Comparison of ENCODE assay signal across 8 cellular contexts in genomic region chr5:74684900-74685851, GRCh38. TPM values are rescaled to one million over a fixed set of nuclear protein-coding genes. Genes with fewer than 3 reads are reported as not detected.
DNase-seq lines count a peak whose midpoint lies in the region; ATAC-seq and TF ChIP-seq lines count a peak whose summit lies in the region.

Gene HEXB (plus strand): TSS chr5:74685233. CDS start chr5:74685261, 28 bp downstream.

- WGBS in H9 (ENCODE audit: extremely low coverage, insufficient read length, low lambda C conversion rate) = no CpG with 5 or more reads among the region's 78 CpGs
- 3 to 16% (median 6%) methylated on average over 17 to 78 of the region's 78 CpGs for WGBS in adrenal gland, 4 donors
- WGBS in heart right ventricle, 2 donors = 4 to 5% methylated on average over 74 to 78 of the region's 78 CpGs

- H3K14ac ChIP-seq in H9 (ENCODE audit: insufficient read depth, low read length) = peak within 1 kb of the TSS; percentile 92

- H3K4me1 ChIP-seq in H9 (ENCODE audit: insufficient read depth, low read length) = peaks cover 5% of the 10 kb centered on the region; the same call in 1 of the 2 replicates
- H3K4me1 ChIP-seq in MM.1S (ENCODE audit: low read length) = peaks cover 12% of the 10 kb centered on the region
- H3K4me1 ChIP-seq in adrenal gland (replicated peaks in 1 of 2) = peaks cover 16% of the 10 kb centered on the region in 2 donors
- peaks cover 0 to 36% (median 23%) of the 10 kb centered on the region in 9 donors for H3K4me1 ChIP-seq in heart right ventricle

- H3K23ac ChIP-seq in H9 (ENCODE audit: insufficient read length, low read depth, low read length) = no peak within 1 kb of the TSS

- no peak within 1 kb of the TSS for H2BK20ac ChIP-seq in H9 (ENCODE audit: low read depth, low read length, poor library complexity, severe bottlenecking)

- peak within 1 kb of the TSS; percentile 61 for H2BK5ac ChIP-seq in H9 (ENCODE audit: insufficient read length, low read length)

- H3K36me3 ChIP-seq in MM.1S (replicated peaks; ENCODE audit: insufficient read depth, low read length) (no peaks in the 10 kb centered on the region), adrenal gland (replicated peaks in 1 of 2) (peaks cover 0 to 12% of the 10 kb centered on the region in 2 donors), heart right ventricle (peaks cover 0 to 20% (median 3%) of the 10 kb centered on the region in 9 donors)

- H3K36me3 Mint-ChIP-seq in H9 (ENCODE audit: insufficient read depth in 1 of 3, low read depth in 3 of 3) (peaks cover 0 to 4% (median 4%) of the 10 kb centered on the region in 3 experiments; a peak in 3 of 7 replicates), type B pancreatic cell (peaks cover 4% of the 10 kb centered on the region)

- H3K4me3 Mint-ChIP-seq in H9 (peak within 1 kb of the TSS; percentile 74 to 75), type B pancreatic cell (peak within 1 kb of the TSS; percentile 85)

- H3K4me2 ChIP-seq in H9 (ENCODE audit: insufficient read depth, insufficient read length, low read length) = peak within 1 kb of the TSS; percentile 69
- peak within 1 kb of the TSS; percentile 83 for H3K4me2 ChIP-seq in MM.1S (ENCODE audit: low read depth, low read length)

- TF ChIP-seq CTCF in GM10248 (IDR thresholded peaks at IDR 0.05; ENCODE audit: control extremely low read depth, extremely low read depth, low read depth, missing control alignments) (no peak), H9 (conservative IDR thresholded peaks at IDR 0.05) (peak; percentile 16; the same call in 1 of the 3 replicates), MM.1S (IDR thresholded peaks at IDR 0.05; ENCODE audit: low read length) (0 out of 2 replicates have a peak, but pooled peaks have one; percentile 5), adrenal gland (IDR thresholded peaks at IDR 0.05) (peak in 3 of 6 experiments; percentile 19 to 29 (median 25)), heart right ventricle (IDR thresholded peaks at IDR 0.05) (peak in 2 of 9 donors; percentile 2 to 14), type B pancreatic cell (conservative IDR thresholded peaks at IDR 0.05) (peak; percentile 30)

- H3K4me3 ChIP-seq in MM.1S (ENCODE audit: low read length) = peak within 1 kb of the TSS; percentile 73
- H3K4me3 ChIP-seq in adrenal gland = peak within 1 kb of the TSS; percentile 38 to 87 (median 70)
- peak within 1 kb of the TSS; percentile 77 to 97 (median 92) for H3K4me3 ChIP-seq in heart right ventricle

- H3K27ac ChIP-seq in H9 (ENCODE audit: insufficient read length, low read depth, low read length) = no peak within 1 kb of the TSS
- H3K27ac ChIP-seq in MM.1S (ENCODE audit: low read length) = peak within 1 kb of the TSS; percentile 67; the same call in 1 of the 2 replicates
- peak within 1 kb of the TSS in 4 of 5 donors; percentile 62 to 91 (median 75) for H3K27ac ChIP-seq in adrenal gland
- peak within 1 kb of the TSS; percentile 79 to 95 (median 88) for H3K27ac ChIP-seq in heart right ventricle

- H2BK15ac ChIP-seq in H9 (ENCODE audit: low read depth, low read length) = no peak within 1 kb of the TSS; the same call in 1 of the 2 replicates

- H3K27me3 ChIP-seq in H9 (ENCODE audit: insufficient read depth, low read length) = no peaks in the 10 kb centered on the region
- H3K27me3 ChIP-seq in MM.1S (replicated peaks; ENCODE audit: insufficient read depth, low read length) = no peaks in the 10 kb centered on the region
- H3K27me3 ChIP-seq in adrenal gland = no peaks in the 10 kb centered on the region
- no peaks in the 10 kb centered on the region for H3K27me3 ChIP-seq in heart right ventricle

- H4K8ac ChIP-seq in H9 (replicated peaks; ENCODE audit: insufficient read length, low read depth, low read length) = no peak within 1 kb of the TSS

- H3K9me3 ChIP-seq in H9 (ENCODE audit: control insufficient read depth, low read depth, low read length) = no peaks in the 10 kb centered on the region
- no peaks in the 10 kb centered on the region for H3K9me3 ChIP-seq in MM.1S (replicated peaks; ENCODE audit: insufficient read depth, low read length)
- H3K9me3 ChIP-seq in adrenal gland (replicated peaks in 1 of 3) = no peaks in the 10 kb centered on the region
- no peaks in the 10 kb centered on the region for H3K9me3 ChIP-seq in heart right ventricle

- peak within 1 kb of the TSS; percentile 61; the same call in 1 of the 2 replicates for H3K4ac ChIP-seq in H9 (ENCODE audit: low read depth, low read length)

- intact Hi-C loops in T-helper 1 cell treated with Interleukin-12 subunit alpha and Interleukin-12 subunit beta and Interleukin-4 antibody, amounts not matched to agents 30 ng/mL and 1 ng/mL, for 36 hours (cut with micrococcal nuclease) = loop anchor here (1.0 to 10.0 kb wide), 11 partner anchors 82 to 1870 kb away; partner anchors contain the start of genes ANKRA2, ANKRD31, CERT1 and FAM169A
- intact Hi-C loops in adrenal gland (cut with DNase I) = no loop called here
- intact Hi-C loops in heart right ventricle (cut with DNase I) = loop anchor here in 2 of 10 donors (5.0 to 10.0 kb wide), 3 partner anchors 80 to 1030 kb away; partner anchors contain the start of genes GFM2 (in 2 of the 2), NSA2 (in 2 of the 2) and POC5 (in 1 of the 2)
- intact Hi-C loops in posterior vena cava (cut with DNase I) = no loop called here

- H4K5ac ChIP-seq in H9 (ENCODE audit: insufficient read length, low read depth, low read length) = no peak within 1 kb of the TSS

- peaks cover 8% of the 10 kb centered on the region for H3K23me2 ChIP-seq in H9 (ENCODE audit: insufficient read length, low read depth, low read length, poor library complexity, severe bottlenecking)

- no peak within 1 kb of the TSS for H3T11ph ChIP-seq in H9 (ENCODE audit: low read length)

- H3K9me3 Mint-ChIP-seq in H9 (no peaks in the 10 kb centered on the region), type B pancreatic cell (no peaks in the 10 kb centered on the region)

- H3K18ac ChIP-seq in H9 (ENCODE audit: insufficient read length, low read depth, low read length) = peak within 1 kb of the TSS; percentile 96

- POLR2A ChIA-PET in GM10248 (lab: Yijun Ruan, JAX) = no interaction called here

- H3K79me2 ChIP-seq in H9 (ENCODE audit: insufficient read depth, low read length) (no peaks in the 10 kb centered on the region), MM.1S (ENCODE audit: low read length) (peaks cover 31% of the 10 kb centered on the region)

- no peak within 1 kb of the TSS for H3K56ac ChIP-seq in H9 (ENCODE audit: insufficient read length, low read depth, low read length)

- H3K27me3 Mint-ChIP-seq in H9 (ENCODE audit: low read depth) (peaks cover 4% of the 10 kb centered on the region), type B pancreatic cell (no peaks in the 10 kb centered on the region)

- H3K27ac Mint-ChIP-seq in H9 (no peak within 1 kb of the TSS; a peak in 1 of 7 replicates), type B pancreatic cell (peak within 1 kb of the TSS; percentile 70)

- no peaks in the 10 kb centered on the region for H3F3A ChIP-seq in MM.1S (ENCODE audit: insufficient read depth, low read length)

- H4K91ac ChIP-seq in H9 (ENCODE audit: insufficient read length, low read depth, low read length) = no peak within 1 kb of the TSS

- no peaks in the 10 kb centered on the region for H3K79me1 ChIP-seq in H9 (ENCODE audit: insufficient read depth, low read depth, low read length, poor library complexity, severe bottlenecking)

- H2AK5ac ChIP-seq in H9 (ENCODE audit: insufficient read length, low read length) = no peak within 1 kb of the TSS

- no peaks in the 10 kb centered on the region for H4K20me1 ChIP-seq in H9 (ENCODE audit: control insufficient read depth, insufficient read depth, insufficient read length)
- H4K20me1 ChIP-seq in MM.1S (ENCODE audit: insufficient read depth, low read length) = no peaks in the 10 kb centered on the region

- H3K9me2 ChIP-seq in MM.1S (replicated peaks; ENCODE audit: insufficient read depth, low read length) = no peaks in the 10 kb centered on the region

- CTCF ChIA-PET in GM10248 (lab: Yijun Ruan, JAX) = interaction anchor here (1.4 to 4.8 kb wide), 3 partner anchors 9 to 23 kb away, joined by 3 to 16 read pairs (median 4); no protein-coding TSS in a partner anchor

- H2BK12ac ChIP-seq in H9 (ENCODE audit: insufficient read length, low read depth, low read length) = peak within 1 kb of the TSS; percentile 55

- H2AFZ ChIP-seq in H9 (ENCODE audit: low read length) (no peak within 1 kb of the TSS), MM.1S (ENCODE audit: low read length) (peak within 1 kb of the TSS; percentile 76)

- peaks cover 9 to 14% of the 10 kb centered on the region in 2 experiments for H3K4me1 Mint-ChIP-seq in H9
- H3K4me1 Mint-ChIP-seq in type B pancreatic cell (ENCODE audit: unreplicated experiment) = peaks cover 16% of the 10 kb centered on the region

- DNase-seq in GM10248 (ENCODE audit: extremely low spot score) (peak; percentile 87), H9 (peak; percentile 94), MM.1S (peak; percentile 89), adrenal gland (peak; percentile 89 to 94 (median 93)), heart right ventricle (peak; percentile 91 to 92), posterior vena cava (ENCODE audit: low spot score) (peak; percentile 97), type B pancreatic cell (ENCODE audit: extremely low spot score, unreplicated experiment) (peak; percentile 86)

- peak; percentile 89 to 94 for TF ChIP-seq POLR2A in adrenal gland (IDR thresholded peaks at IDR 0.05)

- peak; percentile 97 to 99 (median 99) for ATAC-seq in heart right ventricle

- peak within 1 kb of the TSS; percentile 74 for H3K9ac ChIP-seq in H9 (ENCODE audit: extremely low read depth, insufficient read length, low read length)
- H3K9ac ChIP-seq in MM.1S (ENCODE audit: low read length) = peak within 1 kb of the TSS; percentile 86

- H2BK120ac ChIP-seq in H9 (ENCODE audit: low read depth, low read length, poor library complexity, severe bottlenecking) = no peak within 1 kb of the TSS

RNA-seq across cellular contexts. Expression of gene HEXB, which starts in this region (rescaled TPM):
- total RNA-seq in H9 (2021) = 53.7 and 56.3 TPM in 2 replicates
- total RNA-seq in T-helper 1 cell treated with Interleukin-12 subunit alpha and Interleukin-12 subunit beta and Interleukin-4 antibody, amounts not matched to agents 30 ng/mL and 1 ng/mL, for 36 hours = 82.9 and 88.3 TPM in 2 replicates
- 100 to 1,000 TPM; 118 to 216 (median 146) TPM for total RNA-seq in adrenal gland
- 100 to 1,000 TPM in 1 of 3 donors, 10 to 100 TPM in 2; 92.0 to 119 (median 99.5) TPM for polyA plus RNA-seq in adrenal gland
- 100 to 1,000 TPM in 8 of 10 donors, 10 to 100 TPM in 2; 79.4 to 225 (median 115) TPM for total RNA-seq in heart right ventricle
- polyA plus RNA-seq in heart right ventricle = 10 to 100 TPM; 68.7 to 93.8 TPM
- total RNA-seq in posterior vena cava = 100 to 1,000 TPM; 156 to 209 TPM
- 76.6 and 114 TPM in 2 replicates for total RNA-seq in type B pancreatic cell (ENCODE audit: low replicate concordance)
